Comparison of ENCODE assay signal across 23 cellular contexts in the genomic region with DNA sequence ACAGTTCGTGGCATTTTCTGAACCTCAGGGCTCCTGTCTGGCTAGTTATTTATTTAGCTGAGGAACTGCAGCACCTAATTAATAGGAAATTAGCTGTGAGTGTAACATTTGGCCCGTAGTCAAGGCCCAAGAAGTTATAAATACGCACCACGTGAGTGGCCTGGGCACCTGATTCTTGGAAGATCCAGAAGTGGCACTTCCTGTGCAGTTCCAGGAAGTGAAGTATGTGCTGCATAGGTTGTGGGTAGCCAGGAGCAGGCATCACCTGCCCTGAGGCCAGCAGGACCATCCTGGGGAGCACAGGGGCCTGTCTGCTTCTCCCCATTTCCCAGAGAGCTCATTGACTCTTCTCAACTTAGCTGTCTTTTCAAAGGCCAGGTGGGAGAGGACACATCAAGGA.
A peak's percentile ranks its signal among the peaks of the same experiment; 100 is the strongest.
DNase-seq lines count a peak whose midpoint lies in the region; ATAC-seq and TF ChIP-seq lines count a peak whose summit lies in the region.
"Had no signal": no experiment of that assay in that cellular context is flagged by ENCODE, and none has a peak within 500 bp of the region (broad histone marks: within the 10 kb centered on the region; RNA-seq: fewer than 3 reads in every experiment).

No MANE protein-coding gene starts in this region.

- H3K9me3 Mint-ChIP-seq in endothelial cell (ENCODE audit: unreplicated experiment): no peaks in the 10 kb centered on the region
- H3K9me3 Mint-ChIP-seq: CD14-positive monocyte; CD4-positive, alpha-beta T cell had no signal

- no peak overlapping the region for H3K4me3 ChIP-seq in lower lobe of right lung
- H3K4me3 ChIP-seq: A549; BLaER1 treated with 17β-estradiol and CSF1 and Interleukin-3, amounts not matched to agents 10 nM and 100 nM; GM12878; HAP-1 had no signal

- intact Hi-C loops in left ventricle myocardium superior (cut with micrococcal nuclease) (no loop called here), Right ventricle myocardium inferior (cut with DNase I) (no loop called here), lower lobe of right lung (cut with DNase I) (no loop called here)

- no peak overlapping the region for H3K27ac Mint-ChIP-seq in endothelial cell (ENCODE audit: unreplicated experiment)
- H3K27ac Mint-ChIP-seq: CD4-positive, alpha-beta T cell; CD8-positive, alpha-beta memory T cell; HFFc6 had no signal

- H3K27me3 ChIP-seq in lower lobe of right lung (ENCODE audit: low read depth): no peaks in the 10 kb centered on the region
- H3K27me3 ChIP-seq: BE2C; BLaER1 treated with 17β-estradiol and CSF1 and Interleukin-3, amounts not matched to agents 10 nM and 100 nM had no signal

- DNase-seq in left ventricle myocardium superior: no peak
- DNase-seq in Right ventricle myocardium inferior (ENCODE audit: missing footprints): no peak
- peak; percentile 53 for DNase-seq in lower lobe of right lung
- peak; percentile 44 for DNase-seq in renal cortical epithelial cell (ENCODE audit: low read depth)
- no peak for DNase-seq in endothelial cell (ENCODE audit: low spot score)
- DNase-seq in NOMO-1 treated with dmso at 0.1 percent for 144 hours (lab: John Stamatoyannopoulos, UW; ENCODE audit: unreplicated experiment): no peak
- DNase-seq in NCI-H510A treated with DMSO at 0.1 percent for 48 hours (lab: John Stamatoyannopoulos, UW): no peak
- DNase-seq: 8988T; ACHN; AML-193; BE2C; CD4-positive, alpha-beta T cell; CD8-positive, alpha-beta memory T cell; DMS 273 treated with DMSO at 0.1 percent for 48 hours; DMS53; DMS79 treated with DMSO at 0.1 percent for 48 hours; GOT3; HFFc6 had no signal

- peak overlapping the region; percentile 21 for H3K27ac ChIP-seq in lower lobe of right lung
- H3K27ac ChIP-seq: A549; BLaER1 treated with 17β-estradiol and CSF1 and Interleukin-3, amounts not matched to agents 10 nM and 100 nM had no signal

- no peak for TF ChIP-seq CTCF in lower lobe of right lung (IDR thresholded peaks at IDR 0.05)
- TF ChIP-seq CTCF in endothelial cell (IDR thresholded peaks at IDR 0.05; ENCODE audit: unreplicated experiment): no peak

- H3K27me3 Mint-ChIP-seq in endothelial cell (ENCODE audit: unreplicated experiment): no peaks in the 10 kb centered on the region
- H3K27me3 Mint-ChIP-seq: CD8-positive, alpha-beta memory T cell had no signal

- H3K9me3 ChIP-seq in lower lobe of right lung: no peaks in the 10 kb centered on the region
- H3K9me3 ChIP-seq: A549; BE2C; BLaER1 treated with 17β-estradiol and CSF1 and Interleukin-3, amounts not matched to agents 10 nM and 100 nM; HAP-1 had no signal

- ATAC-seq in left ventricle myocardium superior (peak; percentile 19), Right ventricle myocardium inferior (no peak), lower lobe of right lung (peak; percentile 77 to 80)
- ATAC-seq: A549, GM12878 had no signal

- no peak overlapping the region for H3K4me3 Mint-ChIP-seq in endothelial cell (ENCODE audit: unreplicated experiment)
- H3K4me3 Mint-ChIP-seq: CD14-positive monocyte; CD4-positive, alpha-beta T cell; CD8-positive, alpha-beta memory T cell; HFFc6 had no signal

- H3K36me3 ChIP-seq in lower lobe of right lung: no peaks in the 10 kb centered on the region
- H3K36me3 ChIP-seq: BE2C; BLaER1 treated with 17β-estradiol and CSF1 and Interleukin-3, amounts not matched to agents 10 nM and 100 nM; HAP-1 had no signal

- peaks cover 8% of the 10 kb centered on the region for H3K4me1 Mint-ChIP-seq in endothelial cell (ENCODE audit: unreplicated experiment)
- H3K4me1 Mint-ChIP-seq: CD14-positive monocyte; CD8-positive, alpha-beta memory T cell had no signal

- H3K36me3 Mint-ChIP-seq in endothelial cell (ENCODE audit: low read depth, unreplicated experiment): no peaks in the 10 kb centered on the region
- H3K36me3 Mint-ChIP-seq: CD14-positive monocyte; CD8-positive, alpha-beta memory T cell had no signal

- H3K4me1 ChIP-seq in lower lobe of right lung: no peaks in the 10 kb centered on the region
- H3K4me1 ChIP-seq: A549, BE2C, HAP-1 had no signal

Comparison
In these comparisons a context has a peak if more than half of its experiments do, and no peak if none do; other contexts are left out.
1. DNase-seq: peak in lower lobe of right lung (single experiment) and renal cortical epithelial cell (single experiment); none in left ventricle myocardium superior (single experiment), Right ventricle myocardium inferior (single experiment), endothelial cell (single experiment), NOMO-1 treated with dmso at 0.1 percent for 144 hours (single experiment) and NCI-H510A treated with DMSO at 0.1 percent for 48 hours (single experiment).